Comparison of ENCODE assay signal across 18 cellular contexts in genomic region chr2:28136557-28136956, GRCh38.
A peak's percentile ranks its signal among the peaks of the same experiment; 100 is the strongest.
DNase-seq lines count a peak whose midpoint lies in the region; ATAC-seq, FAIRE-seq and TF ChIP-seq lines count a peak whose summit lies in the region.
"Had no signal": no experiment of that assay in that cellular context is flagged by ENCODE, and none has a peak within 500 bp of the region (broad histone marks: within the 10 kb centered on the region; RNA-seq: fewer than 3 reads in every experiment).

No MANE protein-coding gene starts in this region.

- no peak for TF ChIP-seq CTCF in IMR-90 (conservative IDR thresholded peaks at IDR 0.05; ENCODE audit: low read depth, low read length)
- no peak for TF ChIP-seq CTCF in tibial nerve (IDR thresholded peaks at IDR 0.05)

- H3K18ac ChIP-seq in IMR-90 (ENCODE audit: low read depth, low read length), result no peak overlapping the region

- H3K9me1 ChIP-seq in IMR-90 (ENCODE audit: insufficient read depth, low read length), result peaks cover 7% of the 10 kb centered on the region; the same call in 1 of the 2 replicates

- H3K23ac ChIP-seq in IMR-90 (ENCODE audit: low read depth, low read length), result no peak overlapping the region

- H2BK15ac ChIP-seq in IMR-90 (ENCODE audit: low read depth, low read length), result no peak overlapping the region; the same call in 2 of the 3 replicates

- 0 out of 2 replicates have a peak overlapping the region, but pooled peaks have one; percentile 54 for H3K4ac ChIP-seq in IMR-90 (ENCODE audit: low read depth, low read length)

- CTCF ChIA-PET in IMR-90 (lab: Yijun Ruan, JAX), result no interaction called here
- CTCF ChIA-PET in activated CD8-positive, alpha-beta T cell treated with anti-CD3 and anti-CD28 coated beads, Interleukin-2, amount 10 ng/mL, durations not matched to agents 7 days and 5 days (lab: Charles Lee), result no interaction called here

- intact Hi-C loops in IMR-90 (cut with micrococcal nuclease), result no loop called here
- intact Hi-C loops in dendritic cell treated with granulocyte-macrophage colony-stimulating factor and Interleukin-4, amounts not matched to agents 40 ng/mL and 50 ng/mL, for 4 days (cut with micrococcal nuclease), result no loop called here

- no peaks in the 10 kb centered on the region for H3K9me3 Mint-ChIP-seq in dendritic cell treated with granulocyte-macrophage colony-stimulating factor and Interleukin-4, amounts not matched to agents 40 ng/mL and 50 ng/mL, for 4 days
- no peaks in the 10 kb centered on the region for H3K9me3 Mint-ChIP-seq in activated CD8-positive, alpha-beta T cell treated with anti-CD3 and anti-CD28 coated beads, Interleukin-2, amount 10 ng/mL, durations not matched to agents 7 days and 5 days (ENCODE audit: insufficient read depth)
- H3K9me3 Mint-ChIP-seq: activated naive CD4-positive, alpha-beta T cell treated with anti-CD3 and anti-CD28 coated beads, Interleukin-2, amount 50 U/mL, for 72 hours; activated T-cell treated with anti-CD3 and anti-CD28 coated beads, Interleukin-2, amount 50 U/mL, for 72 hours had no signal

- peaks cover 0 to 5% of the 10 kb centered on the region in 2 experiments; a peak in 1 of 4 replicates for H3K79me1 ChIP-seq in IMR-90 (ENCODE audit: low read depth in 1 of 2, low read length in 2 of 2)

- no TSS peak for BruUV-seq in IMR-90 (replicated peaks; lab: Mats Ljungman, UMichigan)

- no peak overlapping the region; the same call in 1 of the 2 replicates for H2BK20ac ChIP-seq in IMR-90 (ENCODE audit: low read depth, low read length)

- no peak overlapping the region for H4K5ac ChIP-seq in IMR-90 (ENCODE audit: low read depth, low read length)

- peak overlapping the region; percentile 68 for H3K27ac Mint-ChIP-seq in dendritic cell treated with granulocyte-macrophage colony-stimulating factor and Interleukin-4, amounts not matched to agents 40 ng/mL and 50 ng/mL, for 4 days
- no peak overlapping the region for H3K27ac Mint-ChIP-seq in activated CD8-positive, alpha-beta T cell treated with anti-CD3 and anti-CD28 coated beads, Interleukin-2, amount 10 ng/mL, durations not matched to agents 7 days and 5 days
- H3K27ac Mint-ChIP-seq: activated naive CD4-positive, alpha-beta T cell treated with anti-CD3 and anti-CD28 coated beads, Interleukin-2, amount 50 U/mL, for 72 hours; endodermal cell had no signal

- H3K4me2 ChIP-seq in IMR-90 (ENCODE audit: low read depth, low read length), result no peak overlapping the region
- H3K4me2 ChIP-seq: KMS-11 had no signal

- dilution Hi-C loops in IMR-90 (cut with HindIII; ENCODE audit: low sequenced_read_pairs, unreplicated experiment), result no loop called here

- H3K27me3 ChIP-seq in IMR-90 (ENCODE audit: control insufficient read depth, insufficient read depth, low read length), result no peaks in the 10 kb centered on the region
- H3K27me3 ChIP-seq in muscle layer of colon (ENCODE audit: control insufficient read depth in 1 of 2, insufficient read depth in 2 of 2, low read length in 2 of 2), result no peaks in the 10 kb centered on the region
- H3K27me3 ChIP-seq in tibial nerve, result no peaks in the 10 kb centered on the region
- H3K27me3 ChIP-seq: SJCRH30 had no signal

- H3K4me1 ChIP-seq in IMR-90 (ENCODE audit: control insufficient read depth, insufficient read depth, low read length), result peaks cover 2% of the 10 kb centered on the region; the same call in 1 of the 2 replicates
- H3K4me1 ChIP-seq in muscle layer of colon (ENCODE audit: insufficient read depth, low read length), result peaks cover 32% of the 10 kb centered on the region
- H3K4me1 ChIP-seq in tibial nerve, result peaks cover 0 to 44% (median 15%) of the 10 kb centered on the region in 4 donors

- TF ChIP-seq POLR2A in IMR-90 (IDR thresholded peaks at IDR 0.05; ENCODE audit: low read depth, low read length) (no peak), tibial nerve (IDR thresholded peaks at IDR 0.05) (no peak)

- no peak overlapping the region for H2BK120ac ChIP-seq in IMR-90 (ENCODE audit: low read depth, low read length)

- no peak overlapping the region for H2AK9ac ChIP-seq in IMR-90 (replicated peaks; ENCODE audit: low read depth, low read length, poor library complexity)

- peaks cover 18% of the 10 kb centered on the region for H3K36me3 Mint-ChIP-seq in dendritic cell treated with granulocyte-macrophage colony-stimulating factor and Interleukin-4, amounts not matched to agents 40 ng/mL and 50 ng/mL, for 4 days (ENCODE audit: low read depth)
- peaks cover 9% of the 10 kb centered on the region for H3K36me3 Mint-ChIP-seq in activated CD8-positive, alpha-beta T cell treated with anti-CD3 and anti-CD28 coated beads, Interleukin-2, amount 10 ng/mL, durations not matched to agents 7 days and 5 days (ENCODE audit: low read depth)

- H3K27ac ChIP-seq in IMR-90 (ENCODE audit: insufficient read depth, low read length) (no peak overlapping the region), muscle layer of colon (ENCODE audit: low read depth, low read length) (peak overlapping the region; percentile 75), tibial nerve (peak overlapping the region in 3 of 4 donors; percentile 23 to 52 (median 31))
- H3K27ac ChIP-seq: KMS-11, SJCRH30 had no signal

- no peaks in the 10 kb centered on the region for H3K27me3 Mint-ChIP-seq in dendritic cell treated with granulocyte-macrophage colony-stimulating factor and Interleukin-4, amounts not matched to agents 40 ng/mL and 50 ng/mL, for 4 days
- H3K27me3 Mint-ChIP-seq in activated CD8-positive, alpha-beta T cell treated with anti-CD3 and anti-CD28 coated beads, Interleukin-2, amount 10 ng/mL, durations not matched to agents 7 days and 5 days (ENCODE audit: low read depth), result no peaks in the 10 kb centered on the region

- ATAC-seq in IMR-90 (ENCODE audit: low read depth), result no peak
- ATAC-seq in activated CD8-positive, alpha-beta T cell treated with anti-CD3 and anti-CD28 coated beads, Interleukin-2, amount 10 ng/mL, durations not matched to agents 7 days and 5 days, result no peak
- ATAC-seq: activated naive CD4-positive, alpha-beta T cell treated with anti-CD3 and anti-CD28 coated beads, Interleukin-2, amount 50 U/mL, for 72 hours; activated T-cell treated with anti-CD3 and anti-CD28 coated beads, Interleukin-2, amount 50 U/mL, for 72 hours had no signal

- WGBS in IMR-90 (ENCODE audit: extremely low coverage in 2 of 2, insufficient read length in 1 of 2), 2 experiments, result no CpG with 5 or more reads among the region's 6 CpGs
- 69 to 76% methylated on average over 6 of the region's 6 CpGs for WGBS in tibial nerve, 2 donors

- 0 out of 2 replicates have a peak overlapping the region, but pooled peaks have one; percentile 33 for H3K14ac ChIP-seq in IMR-90 (replicated peaks; ENCODE audit: low read depth, low read length)

- no peak overlapping the region for H2AFZ ChIP-seq in IMR-90 (replicated peaks; ENCODE audit: low read length, poor library complexity)

- H3K9ac ChIP-seq in IMR-90 (ENCODE audit: low read depth, low read length) (no peak overlapping the region), muscle layer of colon (ENCODE audit: low read length) (no peak overlapping the region)
- H3K9ac ChIP-seq: KMS-11 had no signal

- FAIRE-seq in RCC 7860 (lab: Jason Lieb, UNC), result no peak

- no peak overlapping the region for H3K56ac ChIP-seq in IMR-90 (ENCODE audit: extremely low read depth, insufficient read depth, low read length)

- H3K4me3 ChIP-seq in IMR-90 (ENCODE audit: insufficient read depth, low read depth, low read length) (no peak overlapping the region), muscle layer of colon (ENCODE audit: low read depth in 1 of 2, low read length in 2 of 2) (no peak overlapping the region), tibial nerve (no peak overlapping the region)
- H3K4me3 ChIP-seq: SJCRH30 had no signal

- no peak for TF ChIP-seq RAD21 in IMR-90 (IDR thresholded peaks at IDR 0.05; ENCODE audit: low read length)

- H2BK5ac ChIP-seq in IMR-90 (ENCODE audit: low read depth, low read length, poor library complexity, severe bottlenecking), result no peak overlapping the region

- POLR2A ChIA-PET in IMR-90 (lab: Charles Lee; ENCODE audit: unreplicated experiment), result no interaction called here
- POLR2A ChIA-PET in activated CD8-positive, alpha-beta T cell treated with anti-CD3 and anti-CD28 coated beads, Interleukin-2, amount 10 ng/mL, durations not matched to agents 7 days and 5 days (lab: Charles Lee), result no interaction called here

- in situ Hi-C loops in IMR-90 (cut with MboI; ENCODE audit: low sequenced_read_pairs), result no loop called here

- no peak for DNase-seq in IMR-90
- no peak for DNase-seq in tibial nerve (ENCODE audit: low spot score in 2 of 2)
- DNase-seq in activated CD8-positive, alpha-beta T cell treated with anti-CD3 and anti-CD28 coated beads, Interleukin-2, amount 10 ng/mL, durations not matched to agents 7 days and 5 days, result no peak
- no peak for DNase-seq in RCC 7860 (ENCODE audit: low spot score)
- DNase-seq in SW 1271 (lab: John Stamatoyannopoulos, UW), result no peak
- DNase-seq: activated CD8-positive, alpha-beta memory T cell treated with anti-CD3 and anti-CD28 coated beads for 24 hours; activated T-cell treated with anti-CD3 and anti-CD28 coated beads, Interleukin-2, amount 50 U/mL, for 72 hours; endodermal cell; NCI-H1048; NCI-H187 treated with DMSO at 0.1 percent for 48 hours; NCI-H2227 treated with DMSO at 0.1 percent for 48 hours; NCI-H774; OCI-M1 had no signal

- peaks cover 38% of the 10 kb centered on the region for H3K4me1 Mint-ChIP-seq in dendritic cell treated with granulocyte-macrophage colony-stimulating factor and Interleukin-4, amounts not matched to agents 40 ng/mL and 50 ng/mL, for 4 days (ENCODE audit: low read depth)
- peaks cover 26% of the 10 kb centered on the region for H3K4me1 Mint-ChIP-seq in activated CD8-positive, alpha-beta T cell treated with anti-CD3 and anti-CD28 coated beads, Interleukin-2, amount 10 ng/mL, durations not matched to agents 7 days and 5 days (ENCODE audit: low read depth)
- H3K4me1 Mint-ChIP-seq: endodermal cell had no signal

- no peaks in the 10 kb centered on the region for H4K20me1 ChIP-seq in IMR-90 (ENCODE audit: insufficient read depth, low read length)

- no peak overlapping the region for H3K4me3 Mint-ChIP-seq in dendritic cell treated with granulocyte-macrophage colony-stimulating factor and Interleukin-4, amounts not matched to agents 40 ng/mL and 50 ng/mL, for 4 days
- H3K4me3 Mint-ChIP-seq in activated CD8-positive, alpha-beta T cell treated with anti-CD3 and anti-CD28 coated beads, Interleukin-2, amount 10 ng/mL, durations not matched to agents 7 days and 5 days, result no peak overlapping the region
- H3K4me3 Mint-ChIP-seq: activated T-cell treated with anti-CD3 and anti-CD28 coated beads, Interleukin-2, amount 50 U/mL, for 72 hours; endodermal cell had no signal

- 0 out of 2 replicates have a peak overlapping the region, but pooled peaks have one; percentile 35 for H2AK5ac ChIP-seq in IMR-90 (ENCODE audit: low read depth, low read length)

- H3K9me3 ChIP-seq in IMR-90 (ENCODE audit: control insufficient read depth, insufficient read depth, low read length) (no peaks in the 10 kb centered on the region), muscle layer of colon (ENCODE audit: low read length) (no peaks in the 10 kb centered on the region), tibial nerve (no peaks in the 10 kb centered on the region)
- H3K9me3 ChIP-seq: SJCRH30 had no signal

- H4K8ac ChIP-seq in IMR-90 (ENCODE audit: low read depth in 2 of 2, low read length in 2 of 2), result no peak overlapping the region

- H4K91ac ChIP-seq in IMR-90 (ENCODE audit: insufficient read depth, low read depth, low read length), result no peak overlapping the region

- no peak for TF ChIP-seq EP300 in tibial nerve (IDR thresholded peaks at IDR 0.05)

- H3K36me3 ChIP-seq in IMR-90 (ENCODE audit: control insufficient read depth, insufficient read depth, low read length), result no peaks in the 10 kb centered on the region
- no peaks in the 10 kb centered on the region for H3K36me3 ChIP-seq in muscle layer of colon (ENCODE audit: insufficient read depth, low read length)
- H3K36me3 ChIP-seq in tibial nerve, result no peaks in the 10 kb centered on the region
- H3K36me3 ChIP-seq: SJCRH30 had no signal
